In the genomic region with DNA sequence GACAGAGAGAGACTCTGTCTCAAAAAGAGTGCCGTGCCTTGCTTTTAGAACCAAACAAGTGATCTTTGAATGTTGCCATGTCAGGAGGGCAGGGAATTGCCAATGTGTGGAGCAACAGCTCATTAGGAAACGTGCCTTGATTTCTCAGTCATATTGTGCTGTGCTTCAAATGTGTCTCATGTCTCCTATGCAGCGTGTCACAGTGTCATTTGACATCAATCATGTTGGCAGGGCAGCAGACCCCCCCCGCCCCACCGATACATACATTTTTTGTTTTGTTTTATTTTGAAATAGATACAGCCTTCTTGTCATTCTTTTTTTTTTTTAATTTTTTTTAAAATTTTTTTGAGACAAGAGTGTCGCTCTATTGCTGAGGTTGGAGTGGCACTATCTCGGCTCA, we compare ENCODE assay signal across 22 cellular contexts.
"Had no signal": no experiment of that assay in that cellular context is flagged by ENCODE, and none has a peak within 500 bp of the region (broad histone marks: within the 10 kb centered on the region; RNA-seq: fewer than 3 reads in every experiment).

No MANE protein-coding gene starts in this region.

- H3K9ac ChIP-seq: neural progenitor cell had no signal

- DNase-seq: effector memory CD8-positive, alpha-beta T cell; foreskin fibroblast; glutamatergic neuron; immature natural killer cell; left lung; mesenchymal stem cell; midbrain; nucleus accumbens; stimulated activated CD4-positive, alpha-beta T cell treated with anti-CD3 and anti-CD28 coated beads, Interleukin-2, amount 100 ng/mL, for 48 hours; stimulated activated naive CD8-positive, alpha-beta T cell treated with anti-CD3 and anti-CD28 coated beads, Interleukin-15, Interleukin-2, amounts not matched to agents 100 U/mL and 50 U/mL, for 24 hours had no signal

- H3K9me3 ChIP-seq: esophagus muscularis mucosa, gastroesophageal sphincter, left lung, ovary, suprapubic skin, tibial artery had no signal

- H3K4me3 ChIP-seq: esophagus muscularis mucosa, gastroesophageal sphincter, left lung, lung, neural progenitor cell, ovary, smooth muscle cell, suprapubic skin, tibial artery had no signal

- H3K4me2 ChIP-seq: neural progenitor cell had no signal

- H3K36me3 ChIP-seq: esophagus muscularis mucosa, gastroesophageal sphincter, left lung, neural progenitor cell, ovary, suprapubic skin, tibial artery had no signal

- ATAC-seq: effector memory CD8-positive, alpha-beta T cell; gastroesophageal sphincter; left lung; natural killer cell treated with Interleukin-12 subunit alpha and Interleukin-12 subunit beta and Interleukin-15 and Interleukin-18, amount 100 ng/mL, for 72 hours; right cardiac atrium; stimulated activated effector memory CD8-positive, alpha-beta T cell treated with anti-CD3 and anti-CD28 coated beads, Interleukin-12 subunit alpha, Interleukin-12 subunit beta, amount 100 ng/mL, for 72 hours; stimulated activated naive CD8-positive, alpha-beta T cell treated with anti-CD3 and anti-CD28 coated beads, Interleukin-15, Interleukin-2, amounts not matched to agents 100 U/mL and 50 U/mL, for 24 hours had no signal

- H2AFZ ChIP-seq: neural progenitor cell had no signal

- H3K27ac ChIP-seq: epithelial cell of prostate, neural progenitor cell had no signal

- H3K27me3 ChIP-seq: ovary, suprapubic skin, tibial artery had no signal
